24 cellular contexts compared by ENCODE assay signal in the genomic region with DNA sequence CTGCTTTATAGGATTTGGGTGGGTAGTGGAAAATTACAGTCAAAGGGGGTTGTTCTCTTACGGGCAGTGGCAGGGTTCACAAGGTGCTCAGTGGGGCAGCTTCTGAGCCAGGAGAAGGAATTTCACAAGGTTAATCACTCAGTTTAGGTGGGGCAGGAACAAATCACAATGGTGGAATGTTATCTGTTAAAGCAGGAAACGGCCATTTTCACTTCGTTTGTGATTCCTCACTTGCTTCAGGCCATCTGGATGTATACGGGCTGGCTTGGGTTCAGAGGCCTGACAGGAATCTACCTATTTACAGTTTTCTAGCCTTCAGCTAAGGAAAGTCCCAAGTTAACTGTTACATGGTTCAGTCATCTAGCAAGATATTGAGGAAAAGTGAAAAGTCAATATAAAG.
"Had no signal": no experiment of that assay in that cellular context is flagged by ENCODE, and none has a peak within 500 bp of the region (broad histone marks: within the 10 kb centered on the region; RNA-seq: fewer than 3 reads in every experiment).

No MANE protein-coding gene starts in this region.

- H3K27ac ChIP-seq: SK-N-MC, VCaP had no signal

- H3K27ac Mint-ChIP-seq: activated CD8-positive, alpha-beta T cell treated with anti-CD3 and anti-CD28 coated beads for 36 hours; activated naive CD4-positive, alpha-beta T cell treated with anti-CD3 and anti-CD28 coated beads, Interleukin-2, amount 50 U/mL, for 24 hours; activated T-cell treated with anti-CD3 and anti-CD28 coated beads, Interleukin-2, amount 50 U/mL, for 72 hours; activated T-helper 2 cell treated with anti-CD3 and anti-CD28 coated beads, Interferon-gamma antibody, Interleukin-2, Interleukin-4, amounts not matched to agents 10 μg/mL and 5 μg/mL and 100 μg/mL, durations not matched to agents 14 hours and 24 hours and 36 hours had no signal

- H3K4me3 ChIP-seq: K562, SK-N-MC had no signal

- H3K27me3 Mint-ChIP-seq: activated CD8-positive, alpha-beta T cell treated with anti-CD3 and anti-CD28 coated beads for 36 hours; activated naive CD4-positive, alpha-beta T cell treated with anti-CD3 and anti-CD28 coated beads, Interleukin-2, amount 50 U/mL, for 24 hours; central memory CD8-positive, alpha-beta T cell had no signal

- H3K4me3 Mint-ChIP-seq: activated CD8-positive, alpha-beta T cell treated with anti-CD3 and anti-CD28 coated beads for 36 hours; activated naive CD4-positive, alpha-beta T cell treated with anti-CD3 and anti-CD28 coated beads, Interleukin-2, amount 50 U/mL, for 24 hours; activated T-cell treated with anti-CD3 and anti-CD28 coated beads, Interleukin-2, amount 50 U/mL, for 72 hours; central memory CD8-positive, alpha-beta T cell had no signal

- H3K4me1 Mint-ChIP-seq: activated naive CD4-positive, alpha-beta T cell treated with anti-CD3 and anti-CD28 coated beads, Interleukin-2, amount 50 U/mL, for 24 hours; central memory CD8-positive, alpha-beta T cell had no signal

- DNase-seq: activated CD4-positive, alpha-beta T cell treated with anti-CD3 and anti-CD28 coated beads for 4 hours; activated CD8-positive, alpha-beta memory T cell treated with anti-CD3 and anti-CD28 coated beads, Interleukin-2, amount 50 U/mL, for 4 hours; activated CD8-positive, alpha-beta T cell treated with anti-CD3 and anti-CD28 coated beads for 36 hours; activated gamma-delta T cell treated with Interleukin-2 at 50 U/mL for 16 hours; activated T-cell treated with anti-CD3 and anti-CD28 coated beads, Interleukin-2, amount 50 U/mL, for 72 hours; aorta; Karpas-422; NCI-H146; NCI-H1930; NCI-H2171; NCI-H2227 treated with DMSO at 0.1 percent for 48 hours; NCI-H526 treated with DMSO at 0.1 percent for 48 hours; NCI-H82; RPMI8226; T-helper 1 cell had no signal

- ATAC-seq: activated CD4-positive, CD25-positive, alpha-beta regulatory T cell treated with anti-CD3 and anti-CD28 coated beads, Interleukin-2, amount 50 U/mL, for 24 hours; activated CD8-positive, alpha-beta T cell treated with anti-CD3 and anti-CD28 coated beads for 36 hours; activated T-cell treated with anti-CD3 and anti-CD28 coated beads, Interleukin-2, amount 50 U/mL, for 72 hours; K562; Panc1; Right ventricle myocardium inferior had no signal

- H3K36me3 Mint-ChIP-seq: activated naive CD4-positive, alpha-beta T cell treated with anti-CD3 and anti-CD28 coated beads, Interleukin-2, amount 50 U/mL, for 24 hours had no signal
